21 cellular contexts compared by ENCODE assay signal in genomic region chr3:13113346-13114335, GRCh38. TPM values are rescaled to one million over a fixed set of nuclear protein-coding genes. Genes with fewer than 3 reads are reported as not detected.
DNase-seq lines count a peak whose midpoint lies in the region; ATAC-seq and TF ChIP-seq lines count a peak whose summit lies in the region.
"Had no signal": no experiment of that assay in that cellular context is flagged by ENCODE, and none has a peak within 500 bp of the region (broad histone marks: within the 10 kb centered on the region; RNA-seq: fewer than 3 reads in every experiment).

No MANE protein-coding gene starts in this region.

- H3K9me3 Mint-ChIP-seq in activated naive CD4-positive, alpha-beta T cell treated with anti-CD3 and anti-CD28 coated beads, Interleukin-2, amount 50 U/mL, for 24 hours: no peaks in the 10 kb centered on the region
- no peaks in the 10 kb centered on the region for H3K9me3 Mint-ChIP-seq in endodermal cell
- no peaks in the 10 kb centered on the region for H3K9me3 Mint-ChIP-seq in activated CD4-positive, alpha-beta T cell treated with anti-CD3 and anti-CD28 coated beads, Interleukin-2, amount 10 ng/mL, durations not matched to agents 24 days and 14 days
- H3K9me3 Mint-ChIP-seq: activated T-helper 17 cell treated with anti-CD3 and anti-CD28 coated beads, Interleukin-2, amount 50 U/mL, for 72 hours; CD4-positive, alpha-beta T cell; mesothelial cell of epicardium; neural crest cell; T-helper 1 cell treated with Interleukin-12 subunit alpha and Interleukin-12 subunit beta and Interleukin-4 antibody, amounts not matched to agents 30 μg/mL and 1 μg/mL, for 36 hours had no signal

- DNase-seq in activated naive CD4-positive, alpha-beta T cell treated with anti-CD3 and anti-CD28 coated beads, Interleukin-2, amount 50 U/mL, for 16 hours: no peak
- DNase-seq in endodermal cell (peak; percentile 44), spleen (peak; percentile 72), NCI-H1417 treated with DMSO at 0.1 percent for 48 hours (lab: John Stamatoyannopoulos, UW) (no peak)
- no peak for DNase-seq in activated CD4-positive, alpha-beta T cell treated with anti-CD3 and anti-CD28 coated beads, Interleukin-2, amount 10 ng/mL, durations not matched to agents 24 days and 14 days
- DNase-seq: amygdala; CD4-positive, alpha-beta T cell; MG63; NCI-H1694; NCI-H446; SIG-M5; stimulated activated naive CD4-positive, alpha-beta T cell had no signal

- peaks cover 18% of the 10 kb centered on the region for H3K4me1 Mint-ChIP-seq in activated naive CD4-positive, alpha-beta T cell treated with anti-CD3 and anti-CD28 coated beads, Interleukin-2, amount 50 U/mL, for 24 hours
- H3K4me1 Mint-ChIP-seq in endodermal cell: peaks cover 6% of the 10 kb centered on the region
- H3K4me1 Mint-ChIP-seq in activated CD4-positive, alpha-beta T cell treated with anti-CD3 and anti-CD28 coated beads, Interleukin-2, amount 10 ng/mL, durations not matched to agents 24 days and 14 days: peaks cover 4% of the 10 kb centered on the region

- H3K79me2 ChIP-seq in OCI-LY1 (ENCODE audit: insufficient read depth, low read length): no peaks in the 10 kb centered on the region

- H3K9ac ChIP-seq in OCI-LY1 (ENCODE audit: low read length) (no peak overlapping the region), endodermal cell (ENCODE audit: extremely low read depth, low read length, poor library complexity, severe bottlenecking) (no peak overlapping the region)

- TF ChIP-seq CTCF in OCI-LY1 (IDR thresholded peaks at IDR 0.05; ENCODE audit: low read length) (0 out of 2 replicates have a peak, but pooled peaks have one; percentile 16), endodermal cell (conservative IDR thresholded peaks at IDR 0.05) (no peak), spleen (IDR thresholded peaks at IDR 0.05 in 8 of 11, conservative IDR thresholded peaks at IDR 0.05 in 3 of 11) (no peak)

- intact Hi-C loops in spleen (cut with DNase I; ENCODE audit: low total_unique reads): no loop called here
- intact Hi-C loops in activated CD4-positive, alpha-beta T cell treated with anti-CD3 and anti-CD28 coated beads, Interleukin-2, amount 10 ng/mL, durations not matched to agents 24 days and 14 days (cut with micrococcal nuclease): no loop called here

- no peak for TF ChIP-seq POLR2A in spleen (IDR thresholded peaks at IDR 0.05)

- H3K4me2 ChIP-seq in OCI-LY1 (ENCODE audit: low read length): no peak overlapping the region

- no peaks in the 10 kb centered on the region for H3K9me2 ChIP-seq in OCI-LY1 (ENCODE audit: low read depth, low read length)

- H3K36me3 Mint-ChIP-seq in activated naive CD4-positive, alpha-beta T cell treated with anti-CD3 and anti-CD28 coated beads, Interleukin-2, amount 50 U/mL, for 24 hours: no peaks in the 10 kb centered on the region
- H3K36me3 Mint-ChIP-seq in endodermal cell (ENCODE audit: low read depth): no peaks in the 10 kb centered on the region
- H3K36me3 Mint-ChIP-seq in activated CD4-positive, alpha-beta T cell treated with anti-CD3 and anti-CD28 coated beads, Interleukin-2, amount 10 ng/mL, durations not matched to agents 24 days and 14 days (ENCODE audit: low read depth): no peaks in the 10 kb centered on the region
- H3K36me3 Mint-ChIP-seq: mesothelial cell of epicardium had no signal

- no peaks in the 10 kb centered on the region for H3F3A ChIP-seq in OCI-LY1 (ENCODE audit: insufficient read depth, low read length)

- H3K9me3 ChIP-seq in OCI-LY1 (ENCODE audit: low read length): no peaks in the 10 kb centered on the region
- H3K9me3 ChIP-seq in endodermal cell (ENCODE audit: control insufficient read depth, low read length): no peaks in the 10 kb centered on the region
- no peaks in the 10 kb centered on the region for H3K9me3 ChIP-seq in spleen
- H3K9me3 ChIP-seq: MG63, tibial nerve had no signal

- WGBS in endodermal cell (ENCODE audit: insufficient coverage in 1 of 2, insufficient read length in 1 of 2), 2 experiments: 87 to 90% methylated on average over 21 to 27 of the region's 27 CpGs
- WGBS in spleen, 5 donors: 73 to 84% (median 82%) methylated on average over 24 to 27 of the region's 27 CpGs

- H3K27ac ChIP-seq in OCI-LY1 (ENCODE audit: low read depth, low read length, poor library complexity, severe bottlenecking) (no peak overlapping the region), endodermal cell (ENCODE audit: low read depth, low read length) (no peak overlapping the region), spleen (no peak overlapping the region)
- H3K27ac ChIP-seq: tibial nerve had no signal

- H3K36me3 ChIP-seq in OCI-LY1 (ENCODE audit: insufficient read depth, low read length) (no peaks in the 10 kb centered on the region), endodermal cell (ENCODE audit: control insufficient read depth, insufficient read depth, low read length) (no peaks in the 10 kb centered on the region), spleen (no peaks in the 10 kb centered on the region)
- H3K36me3 ChIP-seq: MG63, tibial nerve had no signal

- peaks cover 13% of the 10 kb centered on the region for H3K4me1 ChIP-seq in OCI-LY1 (ENCODE audit: insufficient read depth, low read length, severe bottlenecking)
- no peaks in the 10 kb centered on the region for H3K4me1 ChIP-seq in endodermal cell (ENCODE audit: control insufficient read depth, insufficient read depth, low read length)
- H3K4me1 ChIP-seq in spleen: peaks cover 6 to 45% (median 24%) of the 10 kb centered on the region in 6 donors

- H3K4me3 ChIP-seq in OCI-LY1 (ENCODE audit: low read depth, low read length, poor library complexity, severe bottlenecking) (no peak overlapping the region), endodermal cell (ENCODE audit: low read length) (no peak overlapping the region), spleen (no peak overlapping the region)
- H3K4me3 ChIP-seq: MG63, tibial nerve had no signal

- no peak for ATAC-seq in HG03045 (IDR thresholded peaks at IDR 0.05; ENCODE audit: unreplicated experiment)
- ATAC-seq: activated CD4-positive, CD25-positive, alpha-beta regulatory T cell treated with anti-CD3 and anti-CD28 coated beads, Interleukin-2, amount 50 U/mL, for 24 hours; activated T-helper 17 cell treated with anti-CD3 and anti-CD28 coated beads, Interleukin-2, amount 50 U/mL, for 72 hours had no signal

- H3K27ac Mint-ChIP-seq in activated naive CD4-positive, alpha-beta T cell treated with anti-CD3 and anti-CD28 coated beads, Interleukin-2, amount 50 U/mL, for 24 hours: peak overlapping the region; percentile 47
- no peak overlapping the region for H3K27ac Mint-ChIP-seq in endodermal cell
- H3K27ac Mint-ChIP-seq in activated CD4-positive, alpha-beta T cell treated with anti-CD3 and anti-CD28 coated beads, Interleukin-2, amount 10 ng/mL, durations not matched to agents 24 days and 14 days: no peak overlapping the region
- H3K27ac Mint-ChIP-seq: activated T-helper 17 cell treated with anti-CD3 and anti-CD28 coated beads, Interleukin-2, amount 50 U/mL, for 72 hours; CD4-positive, alpha-beta T cell; mesothelial cell of epicardium; T-helper 1 cell treated with Interleukin-12 subunit alpha and Interleukin-12 subunit beta and Interleukin-4 antibody, amounts not matched to agents 30 μg/mL and 1 μg/mL, for 36 hours had no signal

- H2AFZ ChIP-seq in OCI-LY1 (ENCODE audit: low read length): no peak overlapping the region

- no peaks in the 10 kb centered on the region for H4K20me1 ChIP-seq in OCI-LY1 (ENCODE audit: insufficient read depth, low read length)

- H3K4me3 Mint-ChIP-seq in activated naive CD4-positive, alpha-beta T cell treated with anti-CD3 and anti-CD28 coated beads, Interleukin-2, amount 50 U/mL, for 24 hours: no peak overlapping the region
- H3K4me3 Mint-ChIP-seq in endodermal cell: no peak overlapping the region
- H3K4me3 Mint-ChIP-seq in activated CD4-positive, alpha-beta T cell treated with anti-CD3 and anti-CD28 coated beads, Interleukin-2, amount 10 ng/mL, durations not matched to agents 24 days and 14 days: no peak overlapping the region
- H3K4me3 Mint-ChIP-seq: activated T-helper 17 cell treated with anti-CD3 and anti-CD28 coated beads, Interleukin-2, amount 50 U/mL, for 72 hours; CD4-positive, alpha-beta T cell; mesothelial cell of epicardium; neural crest cell; T-helper 1 cell treated with Interleukin-12 subunit alpha and Interleukin-12 subunit beta and Interleukin-4 antibody, amounts not matched to agents 30 μg/mL and 1 μg/mL, for 36 hours had no signal

- H3K27me3 ChIP-seq in OCI-LY1 (ENCODE audit: insufficient read depth, low read length) (peaks cover 7% of the 10 kb centered on the region; the same call in 1 of the 2 replicates), endodermal cell (ENCODE audit: control insufficient read depth, insufficient read depth, low read length, poor library complexity, severe bottlenecking) (no peaks in the 10 kb centered on the region), spleen (replicated peaks in 1 of 7) (peaks cover 0 to 6% (median 0%) of the 10 kb centered on the region in 7 donors)
- H3K27me3 ChIP-seq: MG63 had no signal

- H3K27me3 Mint-ChIP-seq in activated naive CD4-positive, alpha-beta T cell treated with anti-CD3 and anti-CD28 coated beads, Interleukin-2, amount 50 U/mL, for 24 hours: no peaks in the 10 kb centered on the region
- no peaks in the 10 kb centered on the region for H3K27me3 Mint-ChIP-seq in endodermal cell (ENCODE audit: insufficient read depth)
- H3K27me3 Mint-ChIP-seq in activated CD4-positive, alpha-beta T cell treated with anti-CD3 and anti-CD28 coated beads, Interleukin-2, amount 10 ng/mL, durations not matched to agents 24 days and 14 days: peaks cover 2% of the 10 kb centered on the region
- H3K27me3 Mint-ChIP-seq: CD4-positive, alpha-beta T cell had no signal

RNA-seq across cellular contexts. Expression of gene IQSEC1, which starts 40.4 kb away (rescaled TPM):
- total RNA-seq in endodermal cell (10 to 100 TPM; 22.7 to 24.5 TPM), spleen (100 to 1,000 TPM; 107 to 170 (median 123) TPM)
- 39.0 TPM for polyA plus RNA-seq in endodermal cell (2013, experiment 1 of 2)
- polyA plus RNA-seq in endodermal cell (2013, experiment 2 of 2): 38.9 TPM
- polyA plus RNA-seq in spleen: 10 to 100 TPM; 23.0 to 39.1 (median 38.7) TPM
- 22.5 TPM in 2 replicates for total RNA-seq in activated CD4-positive, alpha-beta T cell treated with anti-CD3 and anti-CD28 coated beads, Interleukin-2, amount 10 ng/mL, durations not matched to agents 24 days and 14 days

Comparison
In these comparisons a context has a peak if more than half of its experiments do, and no peak if none do; other contexts are left out.
1. DNase-seq: peak in endodermal cell (single experiment) and spleen (single experiment); none in activated naive CD4-positive, alpha-beta T cell treated with anti-CD3 and anti-CD28 coated beads, Interleukin-2, amount 50 U/mL, for 16 hours (single experiment), NCI-H1417 treated with DMSO at 0.1 percent for 48 hours (single experiment) and activated CD4-positive, alpha-beta T cell treated with anti-CD3 and anti-CD28 coated beads, Interleukin-2, amount 10 ng/mL, durations not matched to agents 24 days and 14 days (single experiment).